1 cellular context compared by ENCODE assay signal in the genomic region with DNA sequence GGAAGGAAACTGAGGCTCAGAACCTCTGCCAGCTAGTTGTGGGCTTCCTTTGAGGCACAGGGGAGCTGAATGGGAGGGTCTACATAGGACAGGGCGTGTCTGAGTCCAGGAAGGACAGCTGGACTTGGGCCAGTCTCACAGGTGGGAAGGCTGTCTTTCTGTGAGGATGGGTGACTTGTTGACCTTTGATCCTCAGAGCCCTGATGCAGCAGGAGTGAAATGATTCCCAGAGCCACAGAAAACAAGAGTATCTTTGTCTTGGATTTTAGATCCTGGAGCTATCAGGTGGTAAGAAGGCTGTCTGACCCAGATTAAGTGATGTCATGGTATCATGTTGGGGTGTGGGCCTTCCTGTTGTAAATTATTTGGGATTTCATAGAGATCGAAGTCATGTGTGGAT.
TF ChIP-seq lines count a peak whose summit lies in the region.

No MANE protein-coding gene starts in this region.

TF ChIP-seq in HCT116, 20 proteins besides CTCF, POLR2A, EP300 and RAD21:
- TF ChIP-seq JUND (IDR thresholded peaks at IDR 0.05) (no peak), POLR2AphosphoS5 (IDR thresholded peaks at IDR 0.05; ENCODE audit: low read depth, low read length) (no peak), CBX3 (IDR thresholded peaks at IDR 0.05; ENCODE audit: low read depth) (no peak), SRF (IDR thresholded peaks at IDR 0.05; ENCODE audit: low read depth) (no peak), ZNF274 (IDR thresholded peaks at IDR 0.05; ENCODE audit: low read depth, low read length) (no peak), SIN3A (IDR thresholded peaks at IDR 0.05; ENCODE audit: low read depth) (no peak), SP1 (IDR thresholded peaks at IDR 0.05; ENCODE audit: low read depth) (no peak), EZH2phosphoT487 (IDR thresholded peaks at IDR 0.05; ENCODE audit: borderline replicate concordance) (no peak), FOSL1 (IDR thresholded peaks at IDR 0.05; ENCODE audit: low read depth) (no peak), YY1 (IDR thresholded peaks at IDR 0.05; ENCODE audit: extremely low read depth, insufficient replicate concordance, low read depth, low read length) (no peak), ZFX (IDR thresholded peaks at IDR 0.05) (no peak), EGR1 (IDR thresholded peaks at IDR 0.05; ENCODE audit: low read depth) (no peak), EZH2 (IDR thresholded peaks at IDR 0.05) (no peak), ELF1 (IDR thresholded peaks at IDR 0.05; ENCODE audit: borderline replicate concordance, low read depth) (no peak), TCF7L2 (IDR thresholded peaks at IDR 0.05; ENCODE audit: borderline replicate concordance, extremely low read depth, insufficient read depth, insufficient read length) (no peak), CEBPB (IDR thresholded peaks at IDR 0.05; ENCODE audit: low read depth) (no peak)
- TF ChIP-seq, protein P1, sequence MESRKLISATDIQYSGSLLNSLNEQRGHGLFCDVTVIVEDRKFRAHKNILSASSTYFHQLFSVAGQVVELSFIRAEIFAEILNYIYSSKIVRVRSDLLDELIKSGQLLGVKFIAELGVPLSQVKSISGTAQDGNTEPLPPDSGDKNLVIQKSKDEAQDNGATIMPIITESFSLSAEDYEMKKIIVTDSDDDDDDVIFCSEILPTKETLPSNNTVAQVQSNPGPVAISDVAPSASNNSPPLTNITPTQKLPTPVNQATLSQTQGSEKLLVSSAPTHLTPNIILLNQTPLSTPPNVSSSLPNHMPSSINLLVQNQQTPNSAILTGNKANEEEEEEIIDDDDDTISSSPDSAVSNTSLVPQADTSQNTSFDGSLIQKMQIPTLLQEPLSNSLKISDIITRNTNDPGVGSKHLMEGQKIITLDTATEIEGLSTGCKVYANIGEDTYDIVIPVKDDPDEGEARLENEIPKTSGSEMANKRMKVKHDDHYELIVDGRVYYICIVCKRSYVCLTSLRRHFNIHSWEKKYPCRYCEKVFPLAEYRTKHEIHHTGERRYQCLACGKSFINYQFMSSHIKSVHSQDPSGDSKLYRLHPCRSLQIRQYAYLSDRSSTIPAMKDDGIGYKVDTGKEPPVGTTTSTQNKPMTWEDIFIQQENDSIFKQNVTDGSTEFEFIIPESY (IDR thresholded peaks at IDR 0.05; ENCODE audit: extremely low read depth, insufficient replicate concordance, low read length) = no peak
- TF ChIP-seq, protein P2, sequence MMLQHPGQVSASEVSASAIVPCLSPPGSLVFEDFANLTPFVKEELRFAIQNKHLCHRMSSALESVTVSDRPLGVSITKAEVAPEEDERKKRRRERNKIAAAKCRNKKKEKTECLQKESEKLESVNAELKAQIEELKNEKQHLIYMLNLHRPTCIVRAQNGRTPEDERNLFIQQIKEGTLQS (IDR thresholded peaks at IDR 0.05) = no peak
- TF ChIP-seq, protein P3, sequence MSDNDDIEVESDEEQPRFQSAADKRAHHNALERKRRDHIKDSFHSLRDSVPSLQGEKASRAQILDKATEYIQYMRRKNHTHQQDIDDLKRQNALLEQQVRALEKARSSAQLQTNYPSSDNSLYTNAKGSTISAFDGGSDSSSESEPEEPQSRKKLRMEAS (IDR thresholded peaks at IDR 0.05) = no peak
- TF ChIP-seq, protein P4, sequence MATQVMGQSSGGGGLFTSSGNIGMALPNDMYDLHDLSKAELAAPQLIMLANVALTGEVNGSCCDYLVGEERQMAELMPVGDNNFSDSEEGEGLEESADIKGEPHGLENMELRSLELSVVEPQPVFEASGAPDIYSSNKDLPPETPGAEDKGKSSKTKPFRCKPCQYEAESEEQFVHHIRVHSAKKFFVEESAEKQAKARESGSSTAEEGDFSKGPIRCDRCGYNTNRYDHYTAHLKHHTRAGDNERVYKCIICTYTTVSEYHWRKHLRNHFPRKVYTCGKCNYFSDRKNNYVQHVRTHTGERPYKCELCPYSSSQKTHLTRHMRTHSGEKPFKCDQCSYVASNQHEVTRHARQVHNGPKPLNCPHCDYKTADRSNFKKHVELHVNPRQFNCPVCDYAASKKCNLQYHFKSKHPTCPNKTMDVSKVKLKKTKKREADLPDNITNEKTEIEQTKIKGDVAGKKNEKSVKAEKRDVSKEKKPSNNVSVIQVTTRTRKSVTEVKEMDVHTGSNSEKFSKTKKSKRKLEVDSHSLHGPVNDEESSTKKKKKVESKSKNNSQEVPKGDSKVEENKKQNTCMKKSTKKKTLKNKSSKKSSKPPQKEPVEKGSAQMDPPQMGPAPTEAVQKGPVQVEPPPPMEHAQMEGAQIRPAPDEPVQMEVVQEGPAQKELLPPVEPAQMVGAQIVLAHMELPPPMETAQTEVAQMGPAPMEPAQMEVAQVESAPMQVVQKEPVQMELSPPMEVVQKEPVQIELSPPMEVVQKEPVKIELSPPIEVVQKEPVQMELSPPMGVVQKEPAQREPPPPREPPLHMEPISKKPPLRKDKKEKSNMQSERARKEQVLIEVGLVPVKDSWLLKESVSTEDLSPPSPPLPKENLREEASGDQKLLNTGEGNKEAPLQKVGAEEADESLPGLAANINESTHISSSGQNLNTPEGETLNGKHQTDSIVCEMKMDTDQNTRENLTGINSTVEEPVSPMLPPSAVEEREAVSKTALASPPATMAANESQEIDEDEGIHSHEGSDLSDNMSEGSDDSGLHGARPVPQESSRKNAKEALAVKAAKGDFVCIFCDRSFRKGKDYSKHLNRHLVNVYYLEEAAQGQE (IDR thresholded peaks at IDR 0.05; ENCODE audit: low read depth) = no peak
